ENCODE assay signal across 21 cellular contexts in the genomic region with DNA sequence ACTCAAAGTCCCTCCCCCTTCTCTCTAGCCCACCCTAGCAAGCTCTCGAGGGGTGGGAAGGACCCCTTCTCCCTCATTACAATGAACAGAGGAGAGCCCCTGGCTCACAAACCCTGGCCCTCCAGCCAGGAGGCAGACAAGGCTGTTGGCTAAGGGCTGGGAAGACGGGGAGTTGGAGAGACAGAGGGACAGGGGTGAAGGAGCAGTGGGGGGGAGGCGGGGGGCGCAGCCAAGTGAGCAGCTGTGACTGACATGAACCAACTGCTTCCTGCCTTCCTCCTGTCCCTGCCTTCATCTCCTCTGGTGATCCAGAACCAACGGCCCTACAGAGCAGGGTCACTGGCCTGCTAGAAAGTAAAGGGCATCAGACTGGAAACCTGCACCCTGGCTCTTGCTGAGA.
"Had no signal": no experiment of that assay in that cellular context is flagged by ENCODE, and none has a peak within 500 bp of the region (broad histone marks: within the 10 kb centered on the region; RNA-seq: fewer than 3 reads in every experiment).

No MANE protein-coding gene starts in this region.

- H3K27me3 Mint-ChIP-seq: activated T-helper 17 cell treated with anti-CD3 and anti-CD28 coated beads, Interleukin-2, amount 50 U/mL, for 72 hours had no signal

- H3K9me3 ChIP-seq: left ventricle myocardium inferior, thyroid gland had no signal

- H3K27me3 ChIP-seq: foreskin keratinocyte, hepatocyte, thyroid gland had no signal

- FAIRE-seq: astrocyte had no signal

- H3K4me3 Mint-ChIP-seq: activated naive CD8-positive, alpha-beta T cell treated with anti-CD3 and anti-CD28 coated beads for 36 hours; activated T-helper 17 cell treated with anti-CD3 and anti-CD28 coated beads, Interleukin-2, amount 50 U/mL, for 72 hours; mesothelial cell of epicardium; natural killer cell had no signal

- H3K36me3 Mint-ChIP-seq: activated naive CD8-positive, alpha-beta T cell treated with anti-CD3 and anti-CD28 coated beads for 36 hours; mesothelial cell of epicardium; natural killer cell had no signal

- H3K27ac Mint-ChIP-seq: activated naive CD8-positive, alpha-beta T cell treated with anti-CD3 and anti-CD28 coated beads for 36 hours; activated T-helper 17 cell treated with anti-CD3 and anti-CD28 coated beads, Interleukin-2, amount 50 U/mL, for 72 hours; mesothelial cell of epicardium; natural killer cell had no signal

- H3K4me1 Mint-ChIP-seq: activated T-helper 17 cell treated with anti-CD3 and anti-CD28 coated beads, Interleukin-2, amount 50 U/mL, for 72 hours had no signal

- H3K4me3 ChIP-seq: hepatocyte, left ventricle myocardium inferior, thyroid gland had no signal

- DNase-seq: activated CD4-positive, alpha-beta T cell treated with anti-CD3 and anti-CD28 coated beads for 1 hour; activated CD4-positive, alpha-beta T cell treated with anti-CD3 and anti-CD28 coated beads, Interleukin-2, amount 50 U/mL, for 1 hour; activated naive CD8-positive, alpha-beta T cell treated with anti-CD3 and anti-CD28 coated beads for 36 hours; activated T-cell treated with anti-CD3 and anti-CD28 coated beads, Interleukin-2, amount 50 U/mL, for 1 hour; central memory CD4-positive, alpha-beta T cell; dermis blood vessel endothelial cell; effector memory CD4-positive, alpha-beta T cell; foreskin keratinocyte; kidney glomerular epithelial cell; left ventricle myocardium inferior; natural killer cell; posterior cingulate gyrus; stimulated activated CD4-positive, alpha-beta T cell treated with anti-CD3 and anti-CD28 coated beads, Interleukin-12 subunit alpha, Interleukin-12 subunit beta, amount 100 ng/mL, for 4 hours; stimulated activated CD4-positive, alpha-beta T cell treated with anti-CD3 and anti-CD28 coated beads, Interleukin-4, amount 100 ng/mL, for 4 hours; stimulated activated naive CD8-positive, alpha-beta T cell treated with anti-CD3 and anti-CD28 coated beads, Interleukin-15, Interleukin-2, amounts not matched to agents 100 U/mL and 50 U/mL, for 24 hours; thyroid gland had no signal

- H3K4me2 ChIP-seq: hepatocyte had no signal

- H2AFZ ChIP-seq: hepatocyte had no signal

- H3K9me3 Mint-ChIP-seq: activated naive CD8-positive, alpha-beta T cell treated with anti-CD3 and anti-CD28 coated beads for 36 hours; activated T-helper 17 cell treated with anti-CD3 and anti-CD28 coated beads, Interleukin-2, amount 50 U/mL, for 72 hours; mesothelial cell of epicardium; natural killer cell had no signal

- H3K27ac ChIP-seq: foreskin keratinocyte, hepatocyte, thyroid gland, VCaP had no signal

- H3K36me3 ChIP-seq: left ventricle myocardium inferior, thyroid gland had no signal
